8 cellular contexts compared by ENCODE assay signal in genomic region chr10:127853868-127854768, GRCh38. TPM values are rescaled to one million over a fixed set of nuclear protein-coding genes. Genes with fewer than 3 reads are reported as not detected.
A peak's percentile ranks its signal among the peaks of the same experiment; 100 is the strongest.
DNase-seq lines count a peak whose midpoint lies in the region; ATAC-seq, FAIRE-seq and TF ChIP-seq lines count a peak whose summit lies in the region.

No MANE protein-coding gene starts in this region.

- dilution Hi-C loops in mammary epithelial cell (cut with HindIII; ENCODE audit: low sequenced_read_pairs), result no loop called here

- H3K27ac ChIP-seq in mammary epithelial cell (ENCODE audit: insufficient read depth, low read depth, low read length) (no peak overlapping the region), kidney (ENCODE audit: low read depth in 2 of 2, low read length in 2 of 2) (no peak overlapping the region)

- ATAC-seq in HG02759 (IDR thresholded peaks at IDR 0.05; ENCODE audit: unreplicated experiment), result peak; percentile 64

- H3K4me3 ChIP-seq in mammary epithelial cell (replicated peaks in 1 of 3; ENCODE audit: insufficient read depth in 1 of 3, low read depth in 2 of 3, low read length in 3 of 3), result no peak overlapping the region
- H3K4me3 ChIP-seq in kidney (ENCODE audit: low read length in 2 of 2), result no peak overlapping the region

- H3K4me1 ChIP-seq in mammary epithelial cell (ENCODE audit: insufficient read depth, low read length) (no peaks in the 10 kb centered on the region), kidney (ENCODE audit: control insufficient read depth in 1 of 2, insufficient read depth in 1 of 2, low read depth in 1 of 2, low read length in 2 of 2) (no peaks in the 10 kb centered on the region)

- TF ChIP-seq CTCF in mammary epithelial cell (conservative IDR thresholded peaks at IDR 0.05 in 1 of 2, IDR thresholded peaks at IDR 0.05 in 1 of 2; ENCODE audit: extremely low read depth in 1 of 2, insufficient read depth in 1 of 2, low read depth in 1 of 2, low read length in 2 of 2) (peak; percentile 77 to 89), kidney (IDR thresholded peaks at IDR 0.05; ENCODE audit: borderline replicate concordance, extremely low read depth, insufficient read depth) (peak; percentile 81)

- H2AFZ ChIP-seq in mammary epithelial cell (ENCODE audit: low read depth, low read length), result no peak overlapping the region

- FAIRE-seq in kidney (lab: Jason Lieb, UNC), result no peak

- no peaks in the 10 kb centered on the region for H3K79me2 ChIP-seq in mammary epithelial cell (ENCODE audit: insufficient read depth, low read length)

- CTCF ChIA-PET in mammary epithelial cell (lab: Charles Lee; ENCODE audit: low non-redundant PET), result interaction anchor here (0.5 to 1.1 kb wide), 4 partner anchors 138 to 268 kb away, joined by 3 to 17 read pairs (median 4); no protein-coding TSS in a partner anchor

- no TSS peak for BruUV-seq in mammary epithelial cell (replicated peaks; lab: Mats Ljungman, UMichigan)

- H3K27me3 ChIP-seq in mammary epithelial cell (ENCODE audit: insufficient read depth, low read length), result peaks cover 2% of the 10 kb centered on the region

- intact Hi-C loops in mammary epithelial cell (cut with micrococcal nuclease), result loop anchor here (1.0 to 5.0 kb wide), 6 partner anchors 139 to 612 kb away; no protein-coding TSS in a partner anchor
- intact Hi-C loops in kidney (cut with DNase I), result no loop called here

- H3K36me3 ChIP-seq in mammary epithelial cell (ENCODE audit: insufficient read depth, low read length) (no peaks in the 10 kb centered on the region), kidney (ENCODE audit: control insufficient read depth in 1 of 2, insufficient read depth in 2 of 2, low read length in 2 of 2) (no peaks in the 10 kb centered on the region)

- WGBS in mammary epithelial cell (ENCODE audit: low coverage, missing lambda C conversion rate), result 27% methylated on average over 17 of the region's 19 CpGs

- no peak overlapping the region for H3K9ac ChIP-seq in mammary epithelial cell (ENCODE audit: insufficient read depth, low read length)
- no peak overlapping the region for H3K9ac ChIP-seq in kidney (ENCODE audit: low read length in 2 of 2)

- in situ Hi-C loops in mammary epithelial cell (cut with MboI; ENCODE audit: low sequenced_read_pairs in 2 of 2), result loop anchor here (10.0 kb wide), 1 partner anchor 139 kb away; no protein-coding TSS in a partner anchor

- no peak overlapping the region for H3K4me2 ChIP-seq in mammary epithelial cell (ENCODE audit: insufficient read depth, low read depth, low read length)

- no peaks in the 10 kb centered on the region for H3K9me3 ChIP-seq in mammary epithelial cell (replicated peaks; ENCODE audit: insufficient read depth, low read length)
- no peaks in the 10 kb centered on the region for H3K9me3 ChIP-seq in kidney (ENCODE audit: control insufficient read depth in 1 of 2, low read length in 2 of 2)

- DNase-seq in activated gamma-delta T cell treated with Interleukin-2 at 50 U/mL for 16 hours, result peak; percentile 26
- DNase-seq in activated gamma-delta T cell (lab: John Stamatoyannopoulos, UW), result no peak
- DNase-seq in NCI-H1105 treated with DMSO at 0.1 percent for 48 hours (lab: John Stamatoyannopoulos, UW), result peak; percentile 38
- DNase-seq in UCSD-AML1 (lab: John Stamatoyannopoulos, UW; ENCODE audit: unreplicated experiment), result peak; percentile 69
- peak; percentile 53 for DNase-seq in mammary epithelial cell
- DNase-seq in kidney, result peak; percentile 84
- peak; percentile 2 to 30 (median 22) for DNase-seq in stimulated activated CD4-positive, alpha-beta T cell treated with anti-CD3 and anti-CD28 coated beads, Interleukin-1b, Interleukin-23, amount 100 ng/mL, for 24 hours (ENCODE audit: low read depth in 4 of 4, low spot score in 1 of 4)

- H4K20me1 ChIP-seq in mammary epithelial cell (ENCODE audit: insufficient read depth, low read length), result no peaks in the 10 kb centered on the region

RNA-seq across cellular contexts. Expression of gene CLRN3, which starts 38.6 kb away (rescaled TPM):
- total RNA-seq in mammary epithelial cell (not detected), kidney (9.4 TPM)
- polyA plus RNA-seq in mammary epithelial cell (not detected), kidney (ENCODE audit: insufficient read depth, low read depth, low replicate concordance) (42.1 TPM)
- not detected for polyA minus RNA-seq in mammary epithelial cell

RNA-seq across cellular contexts. Expression of gene PTPRE, which starts 52.8 kb away (rescaled TPM):
- total RNA-seq in mammary epithelial cell (10 to 100 TPM; 44.2 to 70.5 TPM), kidney (25.7 TPM)
- polyA plus RNA-seq in mammary epithelial cell (24.1 TPM), kidney (ENCODE audit: insufficient read depth, low read depth, low replicate concordance) (1.1 TPM)
- 51.7 TPM for polyA minus RNA-seq in mammary epithelial cell

Comparison
In these comparisons a context has a peak if more than half of its experiments do, and no peak if none do; other contexts are left out.
1. RNA of gene CLRN3, which starts 38.6 kb away (total RNA-seq): 9.4 TPM in kidney (single experiment); not detected in mammary epithelial cell; every median in the first group is over 10 times any median in the second.